ENCODE assay signal across 19 cellular contexts in genomic region chr6:134550604-134551003, GRCh38.
DNase-seq lines count a peak whose midpoint lies in the region; ATAC-seq, FAIRE-seq and TF ChIP-seq lines count a peak whose summit lies in the region.
"Had no signal": no experiment of that assay in that cellular context is flagged by ENCODE, and none has a peak within 500 bp of the region (broad histone marks: within the 10 kb centered on the region; RNA-seq: fewer than 3 reads in every experiment).

No MANE protein-coding gene starts in this region.

- intact Hi-C loops in upper lobe of right lung (cut with DNase I) = no loop called here

- no peak overlapping the region for H3K4me3 Mint-ChIP-seq in endodermal cell
- H3K4me3 Mint-ChIP-seq: effector memory CD8-positive, alpha-beta T cell had no signal

- H3K18ac ChIP-seq in mesendoderm (ENCODE audit: low read length) = no peak overlapping the region

- H3K4me3 ChIP-seq in AG10803 (ENCODE audit: low read length) = no peak overlapping the region
- H3K4me3 ChIP-seq in endodermal cell (ENCODE audit: low read length) = no peak overlapping the region
- no peak overlapping the region for H3K4me3 ChIP-seq in mesendoderm (ENCODE audit: low read length)
- no peak overlapping the region for H3K4me3 ChIP-seq in upper lobe of right lung
- H3K4me3 ChIP-seq: pancreas, Peyer's patch, tibial artery had no signal

- H3K4me2 ChIP-seq in mesendoderm (ENCODE audit: low read length) = no peak overlapping the region

- H3K36me3 Mint-ChIP-seq in endodermal cell (ENCODE audit: low read depth) = no peaks in the 10 kb centered on the region

- no peak for ATAC-seq in GM19397 (IDR thresholded peaks at IDR 0.05; ENCODE audit: unreplicated experiment)
- no peak for ATAC-seq in GM19463 (IDR thresholded peaks at IDR 0.05; ENCODE audit: unreplicated experiment)
- no peak for ATAC-seq in upper lobe of right lung
- ATAC-seq: effector memory CD8-positive, alpha-beta T cell had no signal

- FAIRE-seq in RCC 7860 (lab: Jason Lieb, UNC) = peak; percentile 28
- FAIRE-seq: pancreas had no signal

- peaks cover 5% of the 10 kb centered on the region for H3K4me1 Mint-ChIP-seq in endodermal cell

- H3K36me3 ChIP-seq in endodermal cell (ENCODE audit: control insufficient read depth, insufficient read depth, low read length) = no peaks in the 10 kb centered on the region
- H3K36me3 ChIP-seq in mesendoderm (ENCODE audit: control insufficient read depth, insufficient read depth, low read length) = no peaks in the 10 kb centered on the region
- no peaks in the 10 kb centered on the region for H3K36me3 ChIP-seq in upper lobe of right lung
- H3K36me3 ChIP-seq: pancreas, Peyer's patch, tibial artery had no signal

- H2AK5ac ChIP-seq in mesendoderm (ENCODE audit: low read length) = no peak overlapping the region

- no peak overlapping the region for H2BK15ac ChIP-seq in mesendoderm (replicated peaks; ENCODE audit: low read depth)

- 68 to 70% methylated on average over 3 of the region's 3 CpGs for WGBS in endodermal cell (ENCODE audit: insufficient coverage in 1 of 2, insufficient read length in 1 of 2), 2 experiments
- WGBS in mesendoderm (ENCODE audit: extremely low coverage, insufficient coverage, low lambda C conversion rate) = no CpG with 5 or more reads among the region's 3 CpGs

- H3K27ac ChIP-seq in endodermal cell (ENCODE audit: low read depth, low read length) = no peak overlapping the region
- H3K27ac ChIP-seq in mesendoderm (ENCODE audit: low read depth, low read length) = no peak overlapping the region
- no peak overlapping the region for H3K27ac ChIP-seq in upper lobe of right lung
- H3K27ac ChIP-seq: pancreas, Peyer's patch, tibial artery had no signal

- H4K5ac ChIP-seq in mesendoderm (ENCODE audit: low read length) = no peak overlapping the region

- H3K4me1 ChIP-seq in endodermal cell (ENCODE audit: control insufficient read depth, insufficient read depth, low read length) (no peaks in the 10 kb centered on the region), mesendoderm (ENCODE audit: control insufficient read depth, low read depth, low read length) (no peaks in the 10 kb centered on the region), upper lobe of right lung (no peaks in the 10 kb centered on the region)
- H3K4me1 ChIP-seq: Peyer's patch, tibial artery had no signal

- H3K27me3 ChIP-seq in endodermal cell (ENCODE audit: control insufficient read depth, insufficient read depth, low read length, poor library complexity, severe bottlenecking) (no peaks in the 10 kb centered on the region), mesendoderm (ENCODE audit: insufficient read depth, low read length, poor library complexity) (no peaks in the 10 kb centered on the region), upper lobe of right lung (no peaks in the 10 kb centered on the region)
- H3K27me3 ChIP-seq: pancreas, Peyer's patch, tibial artery had no signal

- H3K9me3 ChIP-seq in endodermal cell (ENCODE audit: control insufficient read depth, low read length) (no peaks in the 10 kb centered on the region), upper lobe of right lung (no peaks in the 10 kb centered on the region)
- H3K9me3 ChIP-seq: pancreas, Peyer's patch, tibial artery had no signal

- H3K79me2 ChIP-seq in mesendoderm (ENCODE audit: control insufficient read depth, insufficient read depth, low read length) = no peaks in the 10 kb centered on the region

- no peak overlapping the region for H2BK120ac ChIP-seq in mesendoderm (ENCODE audit: low read depth, low read length)

- H4K8ac ChIP-seq in mesendoderm (ENCODE audit: low read depth, low read length) = no peak overlapping the region

- no peak overlapping the region for H3K4ac ChIP-seq in mesendoderm (ENCODE audit: low read depth, low read length)

- no peaks in the 10 kb centered on the region for H3K9me3 Mint-ChIP-seq in endodermal cell
- H3K9me3 Mint-ChIP-seq: effector memory CD8-positive, alpha-beta T cell had no signal

- TF ChIP-seq CTCF in AG10803 (conservative IDR thresholded peaks at IDR 0.05; ENCODE audit: low read length) = no peak
- no peak for TF ChIP-seq CTCF in endodermal cell (conservative IDR thresholded peaks at IDR 0.05)
- no peak for TF ChIP-seq CTCF in upper lobe of right lung (IDR thresholded peaks at IDR 0.05)

- H3K23ac ChIP-seq in mesendoderm (ENCODE audit: low read length) = no peak overlapping the region

- H3K9ac ChIP-seq in endodermal cell (ENCODE audit: extremely low read depth, low read length, poor library complexity, severe bottlenecking) (no peak overlapping the region), mesendoderm (ENCODE audit: low read length) (no peak overlapping the region)

- H3K27ac Mint-ChIP-seq in endodermal cell = peak overlapping the region; percentile 10
- H3K27ac Mint-ChIP-seq: activated T-helper 2 cell treated with anti-CD3 and anti-CD28 coated beads, Interferon-gamma antibody, Interleukin-2, Interleukin-4, amounts not matched to agents 10 μg/mL and 5 μg/mL and 100 μg/mL, durations not matched to agents 14 hours and 24 hours and 36 hours; effector memory CD8-positive, alpha-beta T cell had no signal

- no peaks in the 10 kb centered on the region for H3K27me3 Mint-ChIP-seq in endodermal cell (ENCODE audit: insufficient read depth)

- no peak overlapping the region for H3K56ac ChIP-seq in mesendoderm (ENCODE audit: low read length)

- H2BK5ac ChIP-seq in mesendoderm (ENCODE audit: low read length) = no peak overlapping the region

- no peaks in the 10 kb centered on the region for H3K79me1 ChIP-seq in mesendoderm (ENCODE audit: low read length)

- peak; percentile 50 for DNase-seq in AG10803 (ENCODE audit: low read depth)
- DNase-seq in RCC 7860 (ENCODE audit: low spot score) = peak; percentile 45
- DNase-seq in endodermal cell = no peak
- peak; percentile 90 for DNase-seq in mesendoderm
- no peak for DNase-seq in hypothalamus (lab: John Stamatoyannopoulos, UW)
- DNase-seq in upper lobe of right lung = no peak
- DNase-seq: activated CD4-positive, alpha-beta T cell treated with anti-CD3 and anti-CD28 coated beads, Interleukin-2, amount 50 U/mL, for 4 hours; AML-193; aorta; DMS 273 treated with DMSO at 0.1 percent for 48 hours; effector memory CD8-positive, alpha-beta T cell; NCI-H1694 treated with DMSO at 0.1 percent for 48 hours; NCI-H526; pancreas; Peyer's patch; tibial artery had no signal

Comparison
In these comparisons a context has a peak if more than half of its experiments do, and no peak if none do; other contexts are left out.
1. DNase-seq: peak in AG10803 (single experiment), RCC 7860 (single experiment) and mesendoderm (single experiment); none in endodermal cell (single experiment), hypothalamus (0 of 51) and upper lobe of right lung (single experiment).